ENCODE assay signal across 8 cellular contexts in genomic region chr17:1362964-1363363, GRCh38.
DNase-seq lines count a peak whose midpoint lies in the region; ATAC-seq lines count a peak whose summit lies in the region.

No MANE protein-coding gene starts in this region.

- H3K9me3 Mint-ChIP-seq in T-helper 1 cell treated with Interleukin-12 subunit alpha and Interleukin-12 subunit beta and Interleukin-4 antibody, amounts not matched to agents 30 μg/mL and 1 μg/mL, for 36 hours: no peaks in the 10 kb centered on the region

- peaks cover 23% of the 10 kb centered on the region for H3K36me3 Mint-ChIP-seq in T-helper 1 cell treated with Interleukin-12 subunit alpha and Interleukin-12 subunit beta and Interleukin-4 antibody, amounts not matched to agents 30 μg/mL and 1 μg/mL, for 36 hours (ENCODE audit: low read depth)

- H3K4me1 Mint-ChIP-seq in T-helper 1 cell treated with Interleukin-12 subunit alpha and Interleukin-12 subunit beta and Interleukin-4 antibody, amounts not matched to agents 30 μg/mL and 1 μg/mL, for 36 hours (ENCODE audit: low read depth): peaks cover 46% of the 10 kb centered on the region

- peak overlapping the region; percentile 16 for H3K4me3 Mint-ChIP-seq in T-helper 1 cell treated with Interleukin-12 subunit alpha and Interleukin-12 subunit beta and Interleukin-4 antibody, amounts not matched to agents 30 μg/mL and 1 μg/mL, for 36 hours

- no peaks in the 10 kb centered on the region for H3K27me3 Mint-ChIP-seq in T-helper 1 cell treated with Interleukin-12 subunit alpha and Interleukin-12 subunit beta and Interleukin-4 antibody, amounts not matched to agents 30 μg/mL and 1 μg/mL, for 36 hours (ENCODE audit: low read depth)

- no peak for ATAC-seq in HG02763 (IDR thresholded peaks at IDR 0.05; ENCODE audit: unreplicated experiment)
- ATAC-seq in GM21786 (IDR thresholded peaks at IDR 0.05; ENCODE audit: unreplicated experiment): no peak

- no peak for DNase-seq in T-helper 1 cell
- DNase-seq in SKM-1 treated with dmso at 0.1 percent for 144 hours (lab: John Stamatoyannopoulos, UW; ENCODE audit: unreplicated experiment): peak; percentile 77
- peak; percentile 40 for DNase-seq in globus pallidus (ENCODE audit: low spot score)
- DNase-seq in stromal cell of bone marrow (ENCODE audit: low read depth): peak; percentile 28
- DNase-seq in inferior parietal cortex (ENCODE audit: extremely low spot score): no peak

- H3K27ac Mint-ChIP-seq in T-helper 1 cell treated with Interleukin-12 subunit alpha and Interleukin-12 subunit beta and Interleukin-4 antibody, amounts not matched to agents 30 μg/mL and 1 μg/mL, for 36 hours: peak overlapping the region; percentile 65

Comparison
In these comparisons a context has a peak if more than half of its experiments do, and no peak if none do; other contexts are left out.
1. DNase-seq: peak in SKM-1 treated with dmso at 0.1 percent for 144 hours (single experiment), globus pallidus (single experiment) and stromal cell of bone marrow (single experiment); none in T-helper 1 cell (0 of 5) and inferior parietal cortex (single experiment).